In genomic region chr6:22294301-22294700, GRCh38 we compare ENCODE assay signal across 19 cellular contexts. TPM values are rescaled to one million over a fixed set of nuclear protein-coding genes. Genes with fewer than 3 reads are reported as not detected.
"Had no signal": no experiment of that assay in that cellular context is flagged by ENCODE, and none has a peak within 500 bp of the region (broad histone marks: within the 10 kb centered on the region; RNA-seq: fewer than 3 reads in every experiment).

No MANE protein-coding gene starts in this region.

- H3K27me3 ChIP-seq: ascending aorta, heart right ventricle, neutrophil, tibial artery had no signal

- DNase-seq: activated CD4-positive, CD25-positive, alpha-beta regulatory T cell treated with anti-CD3 and anti-CD28 coated beads, Interleukin-2, amount 50 U/mL, for 72 hours; activated naive CD4-positive, alpha-beta T cell treated with Interleukin-2 at 50 U/mL for 16 hours; activated T-cell treated with anti-CD3 and anti-CD28 coated beads for 4 hours; dermis blood vessel endothelial cell; foreskin melanocyte; heart right ventricle; left cardiac atrium; stimulated activated CD4-positive, alpha-beta T cell treated with anti-CD3 and anti-CD28 coated beads, Interleukin-2, amount 100 ng/mL, for 48 hours; stimulated activated naive B cell treated with anti-CD40 and anti-IgM and Interleukin-4, amounts not matched to agents 10 μg/mL and 1 μg/mL and 100 μg/mL, for 72 hours; T-helper 9 cell; tibial artery had no signal

- ATAC-seq: activated T-helper 17 cell treated with anti-CD3 and anti-CD28 coated beads, Interleukin-2, amount 50 U/mL, for 72 hours; heart right ventricle; left cardiac atrium; stimulated activated naive B cell treated with anti-CD40 and anti-IgM and Interleukin-4, amounts not matched to agents 10 μg/mL and 1 μg/mL and 100 μg/mL, for 72 hours had no signal

- H3K4me3 ChIP-seq: ascending aorta, heart right ventricle, lung, tibial artery had no signal

- H3K9me3 ChIP-seq: ascending aorta, neutrophil, tibial artery had no signal

- H3K27ac ChIP-seq: ascending aorta, epithelial cell of prostate, heart right ventricle, neutrophil, tibial artery had no signal

- H3K36me3 ChIP-seq: ascending aorta, heart right ventricle, neutrophil, tibial artery had no signal

- H3K4me1 ChIP-seq: ascending aorta, heart right ventricle, tibial artery had no signal

RNA-seq across cellular contexts. Expression of gene PRL, which starts 2.5 kb away (rescaled TPM):
- total RNA-seq: activated T-helper 17 cell treated with anti-CD3 and anti-CD28 coated beads, Interleukin-2, amount 50 U/mL, for 72 hours; ascending aorta; bronchial epithelial cell; dermis blood vessel endothelial cell; fibroblast of lung; heart right ventricle; left cardiac atrium; renal cortical epithelial cell had no signal
- polyA plus RNA-seq: fibroblast of lung, heart right ventricle had no signal
